ENCODE assay signal across 28 cellular contexts in the genomic region with DNA sequence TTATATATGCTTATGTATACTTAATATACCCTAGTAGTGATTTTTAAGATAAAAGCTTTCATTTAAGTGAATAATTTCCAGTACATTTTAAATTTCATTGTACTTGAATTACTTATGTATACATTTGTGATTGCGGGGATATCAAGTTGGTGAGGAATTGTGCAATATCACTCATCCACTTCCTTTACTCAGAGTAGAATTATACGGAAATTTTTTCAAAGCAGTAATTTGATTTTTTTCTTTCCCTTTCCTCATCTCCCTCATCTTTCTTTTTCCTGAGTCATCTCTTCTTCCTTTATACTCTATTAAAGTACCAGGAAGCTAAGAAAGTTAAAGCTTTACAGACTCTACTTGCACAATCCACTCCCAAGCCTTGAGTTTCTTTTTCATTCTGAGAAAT.
"Had no signal": no experiment of that assay in that cellular context is flagged by ENCODE, and none has a peak within 500 bp of the region (broad histone marks: within the 10 kb centered on the region; RNA-seq: fewer than 3 reads in every experiment).

No MANE protein-coding gene starts in this region.

- H3K9me3 ChIP-seq: ascending aorta, breast epithelium, colonic mucosa had no signal

- H3K27ac ChIP-seq: ascending aorta, breast epithelium, cardiac muscle cell, colonic mucosa had no signal

- H3K36me3 ChIP-seq: ascending aorta, breast epithelium, cardiac muscle cell, colonic mucosa had no signal

- H3K4me3 ChIP-seq: ascending aorta, breast epithelium, cardiac muscle cell, colonic mucosa had no signal

- DNase-seq: activated CD4-positive, alpha-beta memory T cell treated with anti-CD3 and anti-CD28 coated beads, Interleukin-2, amount 10 ng/mL, durations not matched to agents 7 days and 5 days; activated CD4-positive, alpha-beta T cell treated with anti-CD3 and anti-CD28 coated beads for 4 hours; activated CD4-positive, alpha-beta T cell treated with anti-CD3 and anti-CD28 coated beads, Interleukin-2, amount 10 ng/mL, durations not matched to agents 7 days and 5 days; activated CD4-positive, alpha-beta T cell treated with anti-CD3 and anti-CD28 coated beads, Interleukin-2, amount 50 U/mL, for 4 hours; activated CD4-positive, CD25-positive, alpha-beta regulatory T cell; activated CD4-positive, CD25-positive, alpha-beta regulatory T cell treated with anti-CD3 and anti-CD28 coated beads, Interleukin-2, amount 50 U/mL, for 72 hours; activated CD8-positive, alpha-beta memory T cell treated with anti-CD3 and anti-CD28 coated beads, Interleukin-2, amount 50 U/mL, for 48 hours; activated gamma-delta T cell; activated naive CD4-positive, alpha-beta T cell; activated naive CD4-positive, alpha-beta T cell treated with anti-CD3 and anti-CD28 coated beads, Interleukin-2, amount 10 ng/mL, durations not matched to agents 7 days and 5 days; activated naive CD8-positive, alpha-beta T cell treated with anti-CD3 and anti-CD28 coated beads, Interleukin-2, amount 10 ng/mL, durations not matched to agents 7 days and 5 days; activated T-cell treated with anti-CD3 and anti-CD28 coated beads for 4 hours; activated T-cell treated with anti-CD3 and anti-CD28 coated beads, Interleukin-2, amount 50 U/mL, for 24 hours; activated T-cell treated with anti-CD3 and anti-CD28 coated beads, Interleukin-2, amount 50 U/mL, for 72 hours; central memory CD4-positive, alpha-beta T cell; cerebellar nuclear complex; colonic mucosa; effector CD8-positive, alpha-beta T cell; endodermal cell; foreskin fibroblast; head of caudate nucleus; T-helper 2 cell had no signal

- FAIRE-seq: frontal cortex had no signal

- H3K4me1 ChIP-seq: ascending aorta, breast epithelium, colonic mucosa had no signal

- ATAC-seq: activated naive CD4-positive, alpha-beta T cell treated with anti-CD3 and anti-CD28 coated beads, Interleukin-2, amount 50 U/mL, for 72 hours; activated T-cell treated with anti-CD3 and anti-CD28 coated beads, Interleukin-2, amount 50 U/mL, for 72 hours; esophagus mucosa had no signal

- H3K27me3 ChIP-seq: ascending aorta, breast epithelium, cardiac muscle cell, colonic mucosa had no signal
